ENCODE assay signal across 1 cellular context in the genomic region with DNA sequence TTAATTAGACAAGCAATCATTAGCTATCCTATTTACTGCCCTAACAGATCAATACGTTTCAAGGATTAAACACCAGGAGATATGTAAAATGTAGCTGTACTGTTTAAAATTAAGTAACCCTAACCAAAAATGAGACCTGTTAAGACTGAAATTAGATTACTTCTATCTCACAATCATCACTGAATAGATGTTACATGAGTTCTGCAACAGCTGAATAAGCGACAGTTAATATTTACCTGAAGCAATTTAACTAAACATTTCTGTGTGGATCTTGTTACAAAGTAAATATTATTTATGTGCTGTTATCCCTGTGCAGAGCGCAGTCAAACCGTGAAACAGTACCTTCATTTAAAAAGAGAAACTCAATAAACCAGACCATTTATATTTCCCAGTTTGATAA.
TF ChIP-seq lines count a peak whose summit lies in the region.

No MANE protein-coding gene starts in this region.

TF ChIP-seq in HepG2, 621 proteins besides CTCF, POLR2A, EP300 and RAD21 (continued from another document):
- TF ChIP-seq LRRFIP1 (CRISPR knock-in tag; conservative IDR thresholded peaks at IDR 0.05), result no peak
- TF ChIP-seq TARDBP (CRISPR knock-in tag; IDR thresholded peaks at IDR 0.05), result 0 out of 2 replicates have a peak, but pooled peaks have one; percentile 32
- no peak for TF ChIP-seq ARID2 (CRISPR knock-in tag; IDR thresholded peaks at IDR 0.05; ENCODE audit: borderline replicate concordance)
- TF ChIP-seq, protein P1, sequence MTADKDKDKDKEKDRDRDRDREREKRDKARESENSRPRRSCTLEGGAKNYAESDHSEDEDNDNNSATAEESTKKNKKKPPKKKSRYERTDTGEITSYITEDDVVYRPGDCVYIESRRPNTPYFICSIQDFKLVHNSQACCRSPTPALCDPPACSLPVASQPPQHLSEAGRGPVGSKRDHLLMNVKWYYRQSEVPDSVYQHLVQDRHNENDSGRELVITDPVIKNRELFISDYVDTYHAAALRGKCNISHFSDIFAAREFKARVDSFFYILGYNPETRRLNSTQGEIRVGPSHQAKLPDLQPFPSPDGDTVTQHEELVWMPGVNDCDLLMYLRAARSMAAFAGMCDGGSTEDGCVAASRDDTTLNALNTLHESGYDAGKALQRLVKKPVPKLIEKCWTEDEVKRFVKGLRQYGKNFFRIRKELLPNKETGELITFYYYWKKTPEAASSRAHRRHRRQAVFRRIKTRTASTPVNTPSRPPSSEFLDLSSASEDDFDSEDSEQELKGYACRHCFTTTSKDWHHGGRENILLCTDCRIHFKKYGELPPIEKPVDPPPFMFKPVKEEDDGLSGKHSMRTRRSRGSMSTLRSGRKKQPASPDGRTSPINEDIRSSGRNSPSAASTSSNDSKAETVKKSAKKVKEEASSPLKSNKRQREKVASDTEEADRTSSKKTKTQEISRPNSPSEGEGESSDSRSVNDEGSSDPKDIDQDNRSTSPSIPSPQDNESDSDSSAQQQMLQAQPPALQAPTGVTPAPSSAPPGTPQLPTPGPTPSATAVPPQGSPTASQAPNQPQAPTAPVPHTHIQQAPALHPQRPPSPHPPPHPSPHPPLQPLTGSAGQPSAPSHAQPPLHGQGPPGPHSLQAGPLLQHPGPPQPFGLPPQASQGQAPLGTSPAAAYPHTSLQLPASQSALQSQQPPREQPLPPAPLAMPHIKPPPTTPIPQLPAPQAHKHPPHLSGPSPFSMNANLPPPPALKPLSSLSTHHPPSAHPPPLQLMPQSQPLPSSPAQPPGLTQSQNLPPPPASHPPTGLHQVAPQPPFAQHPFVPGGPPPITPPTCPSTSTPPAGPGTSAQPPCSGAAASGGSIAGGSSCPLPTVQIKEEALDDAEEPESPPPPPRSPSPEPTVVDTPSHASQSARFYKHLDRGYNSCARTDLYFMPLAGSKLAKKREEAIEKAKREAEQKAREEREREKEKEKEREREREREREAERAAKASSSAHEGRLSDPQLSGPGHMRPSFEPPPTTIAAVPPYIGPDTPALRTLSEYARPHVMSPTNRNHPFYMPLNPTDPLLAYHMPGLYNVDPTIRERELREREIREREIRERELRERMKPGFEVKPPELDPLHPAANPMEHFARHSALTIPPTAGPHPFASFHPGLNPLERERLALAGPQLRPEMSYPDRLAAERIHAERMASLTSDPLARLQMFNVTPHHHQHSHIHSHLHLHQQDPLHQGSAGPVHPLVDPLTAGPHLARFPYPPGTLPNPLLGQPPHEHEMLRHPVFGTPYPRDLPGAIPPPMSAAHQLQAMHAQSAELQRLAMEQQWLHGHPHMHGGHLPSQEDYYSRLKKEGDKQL (CRISPR knock-in tag; IDR thresholded peaks at IDR 0.05; ENCODE audit: low read depth), result peak; percentile 82
- no peak for TF ChIP-seq ATAD3A (CRISPR knock-in tag; IDR thresholded peaks at IDR 0.05)
- peak; percentile 37; the same call in 1 of the 2 replicates for TF ChIP-seq NR2F6 (IDR thresholded peaks at IDR 0.05)
- no peak for TF ChIP-seq NR2F6 (CRISPR knock-in tag; IDR thresholded peaks at IDR 0.05)
- no peak for TF ChIP-seq HINFP (CRISPR knock-in tag; IDR thresholded peaks at IDR 0.05; ENCODE audit: low read depth)
- TF ChIP-seq HNRNPUL1 (IDR thresholded peaks at IDR 0.05; ENCODE audit: low read depth, low read length), result no peak; the same call in 1 of the 2 replicates
- TF ChIP-seq ARID5B (CRISPR knock-in tag; IDR thresholded peaks at IDR 0.05), result peak; percentile 89
- no peak for TF ChIP-seq KDM5A (IDR thresholded peaks at IDR 0.05; ENCODE audit: borderline replicate concordance, low read length)
- peak; percentile 86; the same call in 1 of the 2 replicates for TF ChIP-seq SNAPC2 (CRISPR knock-in tag; IDR thresholded peaks at IDR 0.05)
- TF ChIP-seq ZNF503 (CRISPR knock-in tag; IDR thresholded peaks at IDR 0.05), result peak; percentile 67; the same call in 1 of the 2 replicates
- peak; percentile 88; the same call in 1 of the 2 replicates for TF ChIP-seq TBX3 (IDR thresholded peaks at IDR 0.05; ENCODE audit: borderline replicate concordance)
- no peak for TF ChIP-seq ATF1 (CRISPR knock-in tag; IDR thresholded peaks at IDR 0.05)
- TF ChIP-seq E2F1 (CRISPR knock-in tag; IDR thresholded peaks at IDR 0.05), result no peak
- TF ChIP-seq ZNF414 (CRISPR knock-in tag; IDR thresholded peaks at IDR 0.05), result no peak
- TF ChIP-seq, protein P2, sequence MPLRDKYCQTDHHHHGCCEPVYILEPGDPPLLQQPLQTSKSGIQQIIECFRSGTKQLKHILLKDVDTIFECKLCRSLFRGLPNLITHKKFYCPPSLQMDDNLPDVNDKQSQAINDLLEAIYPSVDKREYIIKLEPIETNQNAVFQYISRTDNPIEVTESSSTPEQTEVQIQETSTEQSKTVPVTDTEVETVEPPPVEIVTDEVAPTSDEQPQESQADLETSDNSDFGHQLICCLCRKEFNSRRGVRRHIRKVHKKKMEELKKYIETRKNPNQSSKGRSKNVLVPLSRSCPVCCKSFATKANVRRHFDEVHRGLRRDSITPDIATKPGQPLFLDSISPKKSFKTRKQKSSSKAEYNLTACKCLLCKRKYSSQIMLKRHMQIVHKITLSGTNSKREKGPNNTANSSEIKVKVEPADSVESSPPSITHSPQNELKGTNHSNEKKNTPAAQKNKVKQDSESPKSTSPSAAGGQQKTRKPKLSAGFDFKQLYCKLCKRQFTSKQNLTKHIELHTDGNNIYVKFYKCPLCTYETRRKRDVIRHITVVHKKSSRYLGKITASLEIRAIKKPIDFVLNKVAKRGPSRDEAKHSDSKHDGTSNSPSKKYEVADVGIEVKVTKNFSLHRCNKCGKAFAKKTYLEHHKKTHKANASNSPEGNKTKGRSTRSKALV (CRISPR knock-in tag; IDR thresholded peaks at IDR 0.05), result no peak
